ENCODE assay signal across 21 cellular contexts in genomic region chr1:74835046-74835445, GRCh38.
DNase-seq lines count a peak whose midpoint lies in the region; ATAC-seq and TF ChIP-seq lines count a peak whose summit lies in the region.
"Had no signal": no experiment of that assay in that cellular context is flagged by ENCODE, and none has a peak within 500 bp of the region (broad histone marks: within the 10 kb centered on the region; RNA-seq: fewer than 3 reads in every experiment).

No MANE protein-coding gene starts in this region.

- intact Hi-C loops in heart right ventricle (cut with DNase I), result no loop called here

- in situ Hi-C loops in GM13977 (cut with MboI; ENCODE audit: low pct_unique_long_range_greater_than_20kb, low sequenced_read_pairs, unreplicated experiment), result no loop called here

- no peak overlapping the region for H3K4me2 ChIP-seq in hepatocyte

- TF ChIP-seq CTCF in AG09319 (IDR thresholded peaks at IDR 0.05; ENCODE audit: low read depth, low read length) (peak; percentile 25), HFFc6 (IDR thresholded peaks at IDR 0.05) (no peak), hepatocyte (IDR thresholded peaks at IDR 0.05; ENCODE audit: poor library complexity) (no peak), heart right ventricle (IDR thresholded peaks at IDR 0.05) (no peak), GM13977 (IDR thresholded peaks at IDR 0.05; ENCODE audit: extremely low read depth, insufficient read depth, missing control alignments) (no peak)

- ATAC-seq in heart right ventricle (no peak), GM18873 (IDR thresholded peaks at IDR 0.05; ENCODE audit: low FRiP score, unreplicated experiment) (no peak)
- ATAC-seq: T-cell had no signal

- peak overlapping the region; percentile 41; the same call in 1 of the 2 replicates for H3K4me3 Mint-ChIP-seq in HFFc6
- H3K4me3 Mint-ChIP-seq: CD4-positive, alpha-beta T cell; T-cell had no signal

- H3K36me3 ChIP-seq in hepatocyte (replicated peaks; ENCODE audit: insufficient read depth, low read depth) (no peaks in the 10 kb centered on the region), heart right ventricle (no peaks in the 10 kb centered on the region)
- H3K36me3 ChIP-seq: esophagus squamous epithelium, neutrophil, uterus had no signal

- H3K27me3 ChIP-seq in hepatocyte (no peaks in the 10 kb centered on the region), heart right ventricle (peaks cover 0 to 3% (median 0%) of the 10 kb centered on the region in 7 donors)
- H3K27me3 ChIP-seq: esophagus squamous epithelium, neutrophil, uterus had no signal

- H3K9me3 ChIP-seq in hepatocyte (ENCODE audit: low read depth), result no peaks in the 10 kb centered on the region
- no peaks in the 10 kb centered on the region for H3K9me3 ChIP-seq in heart right ventricle
- H3K9me3 ChIP-seq: esophagus squamous epithelium, neutrophil, uterus had no signal

- no peaks in the 10 kb centered on the region for H3K9me2 ChIP-seq in hepatocyte (replicated peaks; ENCODE audit: insufficient read depth)

- H2AFZ ChIP-seq in hepatocyte, result no peak overlapping the region

- H4K20me1 ChIP-seq in hepatocyte (ENCODE audit: insufficient read depth, poor library complexity, severe bottlenecking), result no peaks in the 10 kb centered on the region

- H3K27ac Mint-ChIP-seq in HFFc6, result peak overlapping the region; percentile 73; the same call in 1 of the 2 replicates
- H3K27ac Mint-ChIP-seq: CD4-positive, alpha-beta T cell; T-cell had no signal

- no peaks in the 10 kb centered on the region for H3K79me2 ChIP-seq in hepatocyte

- H3K4me3 ChIP-seq in hepatocyte (no peak overlapping the region), heart right ventricle (no peak overlapping the region)
- H3K4me3 ChIP-seq: esophagus squamous epithelium, uterus had no signal

- H3K36me3 Mint-ChIP-seq in HFFc6 (ENCODE audit: low read depth), result no peaks in the 10 kb centered on the region
- H3K36me3 Mint-ChIP-seq: T-cell had no signal

- no peaks in the 10 kb centered on the region for H3K9me3 Mint-ChIP-seq in HFFc6
- H3K9me3 Mint-ChIP-seq: CD4-positive, alpha-beta T cell; T-cell had no signal

- 76% methylated on average over 1 of the region's 1 CpG for WGBS in hepatocyte (ENCODE audit: low lambda C conversion rate, missing lambda C conversion rate)
- WGBS in heart right ventricle, 2 donors, result 70 to 75% methylated on average over 1 of the region's 1 CpG

- H3K27ac ChIP-seq in hepatocyte (no peak overlapping the region), heart right ventricle (no peak overlapping the region)
- H3K27ac ChIP-seq: esophagus squamous epithelium, neutrophil, uterus, VCaP had no signal

- no peaks in the 10 kb centered on the region for H3K27me3 Mint-ChIP-seq in HFFc6 (ENCODE audit: insufficient read depth)
- H3K27me3 Mint-ChIP-seq: T-cell had no signal

- H3K4me1 ChIP-seq in hepatocyte (ENCODE audit: insufficient read depth) (no peaks in the 10 kb centered on the region), heart right ventricle (no peaks in the 10 kb centered on the region)
- H3K4me1 ChIP-seq: esophagus squamous epithelium, uterus had no signal

- DNase-seq in AG09319 (ENCODE audit: extremely low read depth, low read depth), result peak; percentile 63
- DNase-seq in HFFc6, result no peak
- DNase-seq in NCI-H446 treated with DMSO at 0.1 percent for 48 hours (lab: John Stamatoyannopoulos, UW), result peak; percentile 96
- peak; percentile 94 for DNase-seq in fibroblast of peridontal ligament (ENCODE audit: extremely low read depth)
- no peak for DNase-seq in hepatocyte (ENCODE audit: low spot score)
- DNase-seq in heart right ventricle, result no peak
- no peak for DNase-seq in GM13977 (ENCODE audit: low spot score)
- DNase-seq: ACHN; activated gamma-delta T cell; amygdala; CD4-positive, alpha-beta T cell; cerebellar nuclear complex; effector memory CD4-positive, alpha-beta T cell; esophagus squamous epithelium; SIG-M5; substantia nigra; T-cell; uterus had no signal

- peaks cover 29% of the 10 kb centered on the region; the same call in 1 of the 2 replicates for H3K4me1 Mint-ChIP-seq in HFFc6 (ENCODE audit: low read depth)
- H3K4me1 Mint-ChIP-seq: T-cell had no signal

Comparison
In these comparisons a context has a peak if more than half of its experiments do, and no peak if none do; other contexts are left out.
1. DNase-seq: peak in AG09319 (single experiment), NCI-H446 treated with DMSO at 0.1 percent for 48 hours (single experiment) and fibroblast of peridontal ligament (single experiment); none in HFFc6 (single experiment), hepatocyte (single experiment), heart right ventricle (0 of 2) and GM13977 (single experiment).